In the genomic region with DNA sequence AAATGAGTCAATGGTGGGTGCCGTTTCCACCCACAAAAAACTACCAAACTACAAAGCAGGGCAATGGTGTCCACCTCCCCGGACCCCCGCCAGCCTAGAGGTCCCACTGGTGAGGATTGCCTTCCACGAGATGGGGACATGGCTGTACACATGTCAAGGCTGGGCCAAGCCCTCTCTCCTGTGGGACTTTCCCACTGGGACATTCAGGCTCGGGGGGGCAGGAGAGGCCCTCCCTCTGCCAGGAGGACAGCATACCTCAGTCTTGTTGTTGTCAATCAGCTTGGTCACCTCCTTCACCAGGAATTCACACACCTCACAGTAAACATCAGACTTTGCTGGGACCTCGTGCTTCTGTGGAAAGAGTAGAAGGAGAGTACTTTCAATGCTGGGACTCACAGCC, we compare ENCODE assay signal across 30 cellular contexts.
"Had no signal": no experiment of that assay in that cellular context is flagged by ENCODE, and none has a peak within 500 bp of the region (broad histone marks: within the 10 kb centered on the region; RNA-seq: fewer than 3 reads in every experiment).

No MANE protein-coding gene starts in this region.

- H3K4me3 ChIP-seq: SK-N-MC had no signal

- H3K27ac Mint-ChIP-seq: activated B cell treated with CpG ODN at 0.5 μM for 24 hours; activated CD4-positive, alpha-beta T cell treated with anti-CD3 and anti-CD28 coated beads, Interleukin-2, amount 10 ng/mL, durations not matched to agents 24 days and 14 days; activated CD8-positive, alpha-beta memory T cell treated with anti-CD3 and anti-CD28 coated beads, Interleukin-2, amount 10 ng/mL, durations not matched to agents 7 days and 5 days; activated naive CD4-positive, alpha-beta T cell treated with anti-CD3 and anti-CD28 coated beads, Interleukin-2, amount 50 U/mL, for 24 hours; activated naive CD8-positive, alpha-beta T cell treated with anti-CD3 and anti-CD28 coated beads, Interleukin-2, amount 50 U/mL, for 24 hours; T-cell had no signal

- ATAC-seq: activated CD8-positive, alpha-beta memory T cell treated with anti-CD3 and anti-CD28 coated beads, Interleukin-2, amount 10 ng/mL, durations not matched to agents 7 days and 5 days; activated naive CD8-positive, alpha-beta T cell treated with anti-CD3 and anti-CD28 coated beads, Interleukin-2, amount 50 U/mL, for 24 hours; activated T-helper 17 cell treated with anti-CD3 and anti-CD28 coated beads, Interleukin-2, amount 50 U/mL, for 72 hours; Panc1; Right ventricle myocardium inferior; T-cell had no signal

- H3K4me3 Mint-ChIP-seq: activated B cell treated with CpG ODN at 0.5 μM for 24 hours; activated CD4-positive, alpha-beta T cell treated with anti-CD3 and anti-CD28 coated beads, Interleukin-2, amount 10 ng/mL, durations not matched to agents 24 days and 14 days; activated CD8-positive, alpha-beta memory T cell treated with anti-CD3 and anti-CD28 coated beads, Interleukin-2, amount 10 ng/mL, durations not matched to agents 7 days and 5 days; activated naive CD4-positive, alpha-beta T cell treated with anti-CD3 and anti-CD28 coated beads, Interleukin-2, amount 50 U/mL, for 24 hours; activated naive CD8-positive, alpha-beta T cell treated with anti-CD3 and anti-CD28 coated beads, Interleukin-2, amount 50 U/mL, for 24 hours; activated T-helper 17 cell treated with anti-CD3 and anti-CD28 coated beads, Interleukin-2, amount 50 U/mL, for 72 hours; brain; T-cell had no signal

- H3K4me1 Mint-ChIP-seq: activated B cell treated with CpG ODN at 0.5 μM for 24 hours; activated naive CD4-positive, alpha-beta T cell treated with anti-CD3 and anti-CD28 coated beads, Interleukin-2, amount 50 U/mL, for 24 hours had no signal

- H3K9me3 Mint-ChIP-seq: activated B cell treated with CpG ODN at 0.5 μM for 24 hours; activated CD4-positive, alpha-beta T cell treated with anti-CD3 and anti-CD28 coated beads, Interleukin-2, amount 10 ng/mL, durations not matched to agents 24 days and 14 days; activated naive CD4-positive, alpha-beta T cell treated with anti-CD3 and anti-CD28 coated beads, Interleukin-2, amount 50 U/mL, for 24 hours; activated naive CD8-positive, alpha-beta T cell treated with anti-CD3 and anti-CD28 coated beads, Interleukin-2, amount 50 U/mL, for 24 hours; activated T-helper 17 cell treated with anti-CD3 and anti-CD28 coated beads, Interleukin-2, amount 50 U/mL, for 72 hours; brain; T-cell had no signal

- H3K27ac ChIP-seq: SK-N-MC had no signal

- DNase-seq: activated B cell treated with CpG ODN at 0.5 μM for 24 hours; activated CD4-positive, alpha-beta T cell treated with anti-CD3 and anti-CD28 coated beads for 1 hour; activated CD4-positive, alpha-beta T cell treated with anti-CD3 and anti-CD28 coated beads, Interleukin-2, amount 10 ng/mL, durations not matched to agents 24 days and 14 days; activated CD4-positive, alpha-beta T cell treated with anti-CD3 and anti-CD28 coated beads, Interleukin-2, amount 50 U/mL, for 48 hours; activated CD8-positive, alpha-beta memory T cell treated with anti-CD3 and anti-CD28 coated beads, Interleukin-2, amount 10 ng/mL, durations not matched to agents 7 days and 5 days; activated gamma-delta T cell; activated naive CD8-positive, alpha-beta T cell treated with anti-CD3 and anti-CD28 coated beads, Interleukin-2, amount 50 U/mL, for 24 hours; activated T-cell treated with anti-CD3 and anti-CD28 coated beads, Interleukin-2, amount 50 U/mL, for 48 hours; amniotic stem cell; Kasumi-1; KBM-7; NCI-H146; NCI-H187 treated with DMSO at 0.1 percent for 48 hours; NCI-H2081 treated with DMSO at 0.1 percent for 48 hours; NCI-H2227 treated with DMSO at 0.1 percent for 48 hours; NCI-H446 treated with DMSO at 0.1 percent for 48 hours; NCI-H526; NCI-H82; RPMI8226; T-cell; T-helper 2 cell; T1000 had no signal

- FAIRE-seq: astrocyte, TTC549 had no signal

- H3K27me3 Mint-ChIP-seq: activated B cell treated with CpG ODN at 0.5 μM for 24 hours; activated CD4-positive, alpha-beta T cell treated with anti-CD3 and anti-CD28 coated beads, Interleukin-2, amount 10 ng/mL, durations not matched to agents 24 days and 14 days; activated CD8-positive, alpha-beta memory T cell treated with anti-CD3 and anti-CD28 coated beads, Interleukin-2, amount 10 ng/mL, durations not matched to agents 7 days and 5 days; activated naive CD4-positive, alpha-beta T cell treated with anti-CD3 and anti-CD28 coated beads, Interleukin-2, amount 50 U/mL, for 24 hours; activated naive CD8-positive, alpha-beta T cell treated with anti-CD3 and anti-CD28 coated beads, Interleukin-2, amount 50 U/mL, for 24 hours; activated T-helper 17 cell treated with anti-CD3 and anti-CD28 coated beads, Interleukin-2, amount 50 U/mL, for 72 hours; brain; T-cell had no signal
